In genomic region chr4:81466841-81467671, GRCh38 we compare ENCODE assay signal across 1 cellular context.
TF ChIP-seq lines count a peak whose summit lies in the region.

No MANE protein-coding gene starts in this region.

TF ChIP-seq in endothelial cell of umbilical vein, 7 proteins besides CTCF, POLR2A, EP300 and RAD21 (continued from another document):
- TF ChIP-seq MAX (IDR thresholded peaks at IDR 0.05; ENCODE audit: insufficient read depth, insufficient read length) (no peak), JUN (IDR thresholded peaks at IDR 0.05; ENCODE audit: borderline replicate concordance, insufficient read depth, insufficient read length, low read depth) (no peak), MYC (IDR thresholded peaks at IDR 0.05; ENCODE audit: low read depth, low read length) (no peak), POLR2AphosphoS5 (IDR thresholded peaks at IDR 0.05; ENCODE audit: insufficient read depth, low read depth, low read length) (no peak), GATA2 (IDR thresholded peaks at IDR 0.05; ENCODE audit: insufficient read depth, insufficient read length, low read depth, low read length) (no peak)
